In the genomic region with DNA sequence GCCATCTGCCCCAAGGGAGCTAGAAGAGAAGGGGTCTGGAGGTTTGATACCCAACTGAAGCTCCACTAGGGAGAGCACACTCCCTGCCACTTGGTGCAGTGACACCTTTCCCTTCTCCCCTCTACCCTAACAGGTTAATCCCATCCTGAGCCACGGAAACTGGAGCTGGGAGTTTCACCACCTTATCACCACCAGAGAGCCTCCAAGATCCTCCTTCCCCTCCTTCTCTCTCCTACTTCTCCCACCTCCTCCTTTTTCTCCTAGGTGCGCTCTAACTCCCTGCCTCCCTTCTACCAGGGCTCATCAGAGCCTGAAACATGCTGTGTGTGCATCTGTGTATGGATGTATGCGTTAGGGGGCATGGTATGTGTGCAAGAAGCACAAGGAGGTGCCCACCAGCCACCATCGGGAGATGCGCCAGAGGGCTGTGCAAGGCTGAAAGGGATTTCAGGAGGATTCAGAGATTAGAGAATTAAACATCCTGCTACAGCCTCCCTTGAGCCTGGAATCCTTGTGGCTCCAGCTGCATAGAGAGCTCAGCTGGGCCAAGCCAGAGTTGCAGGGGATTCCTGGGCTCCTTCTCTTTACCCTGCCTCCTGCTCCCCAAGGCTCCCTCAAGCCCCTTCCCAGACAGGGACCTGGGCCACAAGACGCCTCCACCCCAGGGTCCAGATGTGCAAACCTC, we compare ENCODE assay signal across 24 cellular contexts.
A peak's percentile ranks its signal among the peaks of the same experiment; 100 is the strongest.
DNase-seq lines count a peak whose midpoint lies in the region; ATAC-seq, FAIRE-seq and TF ChIP-seq lines count a peak whose summit lies in the region.
"Had no signal": no experiment of that assay in that cellular context is flagged by ENCODE, and none has a peak within 500 bp of the region (broad histone marks: within the 10 kb centered on the region; RNA-seq: fewer than 3 reads in every experiment).

No MANE protein-coding gene starts in this region.

- H3F3A ChIP-seq in neural cell (ENCODE audit: insufficient read depth, low read length, poor library complexity, severe bottlenecking): no peaks in the 10 kb centered on the region

- H3K79me2 ChIP-seq in neural cell (replicated peaks; ENCODE audit: insufficient read depth, low read length): no peaks in the 10 kb centered on the region

- TF ChIP-seq CTCF in D721Med (IDR thresholded peaks at IDR 0.05; ENCODE audit: insufficient read depth, missing control alignments): no peak
- no peak; the same call in 1 of the 2 replicates for TF ChIP-seq CTCF in WERI-Rb-1 (IDR thresholded peaks at IDR 0.05; ENCODE audit: low read depth, low read length)
- TF ChIP-seq CTCF in dorsolateral prefrontal cortex (IDR thresholded peaks at IDR 0.05 in 54 of 56, conservative IDR thresholded peaks at IDR 0.05 in 2 of 56; ENCODE audit: low read depth in 1 of 56, partially characterized antibody in 56 of 56): no peak
- peak; percentile 55 for TF ChIP-seq CTCF in neural cell (IDR thresholded peaks at IDR 0.05; ENCODE audit: poor library complexity, severe bottlenecking)
- TF ChIP-seq CTCF in breast epithelium (IDR thresholded peaks at IDR 0.05): no peak

- no peaks in the 10 kb centered on the region for H3K4me1 ChIP-seq in breast epithelium

- H3K27ac ChIP-seq in WERI-Rb-1: no peak overlapping the region
- H3K27ac ChIP-seq in dorsolateral prefrontal cortex: peak overlapping the region in 51 of 59 donors; percentile 8 to 87 (median 65)
- no peak overlapping the region for H3K27ac ChIP-seq in neural cell (ENCODE audit: low read length)
- H3K27ac ChIP-seq in breast epithelium: no peak overlapping the region

- no peak overlapping the region for H3K4me2 ChIP-seq in neural cell (ENCODE audit: low read length)

- no peak for TF ChIP-seq EP300 in neural cell (conservative IDR thresholded peaks at IDR 0.05; ENCODE audit: poor library complexity, severe bottlenecking)

- FAIRE-seq in D721Med (lab: Jason Lieb, UNC): no peak
- FAIRE-seq: GM18507 had no signal

- no peak overlapping the region for H2AFZ ChIP-seq in neural cell (ENCODE audit: low read depth, low read length)

- H3K36me3 ChIP-seq in WERI-Rb-1: no peaks in the 10 kb centered on the region
- no peaks in the 10 kb centered on the region for H3K36me3 ChIP-seq in neural cell (ENCODE audit: insufficient read depth, low read length)
- H3K36me3 ChIP-seq in breast epithelium: no peaks in the 10 kb centered on the region

- H3K27me3 ChIP-seq in WERI-Rb-1 (ENCODE audit: insufficient read depth, low read depth, severe bottlenecking): no peaks in the 10 kb centered on the region
- no peaks in the 10 kb centered on the region for H3K27me3 ChIP-seq in dorsolateral prefrontal cortex
- H3K27me3 ChIP-seq in neural cell (ENCODE audit: insufficient read depth, low read depth, low read length): no peaks in the 10 kb centered on the region
- H3K27me3 ChIP-seq in breast epithelium: no peaks in the 10 kb centered on the region

- H3K9me3 ChIP-seq in WERI-Rb-1 (ENCODE audit: severe bottlenecking) (no peaks in the 10 kb centered on the region), neural cell (ENCODE audit: low read length) (no peaks in the 10 kb centered on the region), breast epithelium (no peaks in the 10 kb centered on the region)

- H3K9me2 ChIP-seq in neural cell (ENCODE audit: insufficient read depth, low read length): no peaks in the 10 kb centered on the region

- no peak for TF ChIP-seq POLR2A in breast epithelium (IDR thresholded peaks at IDR 0.05)

- DNase-seq in D721Med (ENCODE audit: insufficient read length, low spot score) (peak; percentile 77), WERI-Rb-1 (peak; percentile 58), dorsolateral prefrontal cortex (no peak), breast epithelium (ENCODE audit: low spot score in 2 of 2) (no peak), Right ventricle myocardium inferior (ENCODE audit: missing footprints) (no peak)
- no peak for DNase-seq in effector CD4-positive, alpha-beta T cell
- DNase-seq: AML-193; C1 segment of cervical spinal cord; Calu3; CD8-positive, alpha-beta memory T cell; DMS53; GDM1; HFFc6; KG1; NCI-H1092 treated with DMSO at 0.1 percent for 48 hours; NCI-H146; NCI-H2029 treated with DMSO at 0.1 percent for 48 hours; NCI-H345; NCI-H524; NCI-H774; Right ventricle myocardium superior had no signal

- no peak for ATAC-seq in HG02678 (IDR thresholded peaks at IDR 0.05; ENCODE audit: unreplicated experiment)
- ATAC-seq in Right ventricle myocardium inferior: no peak

- intact Hi-C loops in dorsolateral prefrontal cortex (cut with DNase I): no loop called here
- intact Hi-C loops in breast epithelium (cut with DNase I; ENCODE audit: low total_unique reads): no loop called here
- intact Hi-C loops in Right ventricle myocardium inferior (cut with DNase I): no loop called here

- peak; percentile 56 for TF ChIP-seq RAD21 in neural cell (conservative IDR thresholded peaks at IDR 0.05)

- H4K20me1 ChIP-seq in neural cell (ENCODE audit: insufficient read depth): no peaks in the 10 kb centered on the region

- no peak overlapping the region for H3K9ac ChIP-seq in neural cell (ENCODE audit: low read length)

- H3K4me3 ChIP-seq in WERI-Rb-1 (ENCODE audit: low read depth, low read length): no peak overlapping the region
- no peak overlapping the region for H3K4me3 ChIP-seq in dorsolateral prefrontal cortex
- no peak overlapping the region for H3K4me3 ChIP-seq in neural cell (ENCODE audit: low read length)
- H3K4me3 ChIP-seq in breast epithelium: no peak overlapping the region

TF ChIP-seq in neural cell, 6 proteins besides CTCF, POLR2A, EP300 and RAD21:
- peak; percentile 65 for TF ChIP-seq SMC3 (conservative IDR thresholded peaks at IDR 0.05; ENCODE audit: poor library complexity)
- TF ChIP-seq MXI1 (conservative IDR thresholded peaks at IDR 0.05; ENCODE audit: poor library complexity, severe bottlenecking): no peak

Comparison
In these comparisons a context has a peak if more than half of its experiments do, and no peak if none do; other contexts are left out.
1. DNase-seq: peak in D721Med (single experiment) and WERI-Rb-1 (single experiment); none in dorsolateral prefrontal cortex (0 of 10), breast epithelium (0 of 2), effector CD4-positive, alpha-beta T cell (single experiment) and Right ventricle myocardium inferior (single experiment).
2. H3K27ac ChIP-seq: peak in dorsolateral prefrontal cortex (51 of 59); none in WERI-Rb-1 (single experiment), neural cell (single experiment) and breast epithelium (0 of 2).